ENCODE assay signal across 10 cellular contexts in genomic region chr15:30598953-30599352, GRCh38. TPM values are rescaled to one million over a fixed set of nuclear protein-coding genes. Genes with fewer than 3 reads are reported as not detected.
DNase-seq lines count a peak whose midpoint lies in the region; ATAC-seq, FAIRE-seq and TF ChIP-seq lines count a peak whose summit lies in the region.
"Not testable (repeated sequence)": the region's sequence is repeated elsewhere in the genome, so short reads cannot be mapped to it uniquely, and the experiment has no call there.
"Had no signal": no experiment of that assay in that cellular context is flagged by ENCODE, and none has a peak within 500 bp of the region (broad histone marks: within the 10 kb centered on the region; RNA-seq: fewer than 3 reads in every experiment).

No MANE protein-coding gene starts in this region.

- not testable (repeated sequence) for ATAC-seq in lower lobe of right lung, pancreas

- POLR2A ChIA-PET in RWPE1 (lab: Yijun Ruan, JAX; ENCODE audit: low non-redundant PET) = not testable (repeated sequence)

- not testable (repeated sequence) for DNase-seq in D721Med (ENCODE audit: insufficient read length, low spot score); RWPE1 (ENCODE audit: low spot score); frontal cortex (ENCODE audit: low spot score in 2 of 2); lower lobe of right lung; pancreas; type B pancreatic cell (ENCODE audit: extremely low spot score, unreplicated experiment)
- peak; percentile 3 for DNase-seq in central memory CD4-positive, alpha-beta T cell

- not testable (repeated sequence) for H3K27ac ChIP-seq in 22Rv1, RWPE1, lower lobe of right lung, pancreas

- CTCF ChIA-PET in RWPE1 (lab: Yijun Ruan, JAX) = not testable (repeated sequence)

- H3K4me3 ChIP-seq in lower lobe of right lung, pancreas: not testable (repeated sequence)

- TF ChIP-seq CTCF in 22Rv1 (IDR thresholded peaks at IDR 0.05) = 0 out of 2 replicates have a peak, but pooled peaks have one; percentile 15
- TF ChIP-seq CTCF in D721Med (IDR thresholded peaks at IDR 0.05; ENCODE audit: insufficient read depth, missing control alignments) = peak; percentile 19
- TF ChIP-seq CTCF in RWPE1 (conservative IDR thresholded peaks at IDR 0.05; ENCODE audit: low read depth) = peak; percentile 12; the same call in 1 of the 2 replicates
- TF ChIP-seq CTCF in lower lobe of right lung (IDR thresholded peaks at IDR 0.05) = peak; percentile 20
- TF ChIP-seq CTCF in pancreas (IDR thresholded peaks at IDR 0.05) = peak in 1 of 4 donors; percentile 21
- TF ChIP-seq CTCF in type B pancreatic cell (conservative IDR thresholded peaks at IDR 0.05) = peak; percentile 59

- not testable (repeated sequence) for H3K4me1 Mint-ChIP-seq in type B pancreatic cell (ENCODE audit: unreplicated experiment)

- not testable (repeated sequence) for H3K27ac Mint-ChIP-seq in type B pancreatic cell

- not testable (repeated sequence) for FAIRE-seq in D721Med (lab: Jason Lieb, UNC)
- FAIRE-seq in frontal cortex (lab: Jason Lieb, UNC) (peak; percentile 51), pancreas (lab: Jason Lieb, UNC) (peak; percentile 75)

- H3K4me1 ChIP-seq in lower lobe of right lung, pancreas: not testable (repeated sequence)

- intact Hi-C loops in lower lobe of right lung (cut with DNase I); pancreas (cut with DNase I): not testable (repeated sequence)

- H3K36me3 ChIP-seq in lower lobe of right lung, pancreas: not testable (repeated sequence)

- not testable (repeated sequence) for H3K9me3 Mint-ChIP-seq in type B pancreatic cell

- not testable (repeated sequence) for H3K27me3 Mint-ChIP-seq in type B pancreatic cell

- WGBS in pancreas, 2 donors = 6 to 20% methylated on average over 2 of the region's 2 CpGs

- H3K4me3 Mint-ChIP-seq in type B pancreatic cell = not testable (repeated sequence)

- H3K9me3 ChIP-seq in lower lobe of right lung, pancreas: not testable (repeated sequence)

- H3K36me3 Mint-ChIP-seq in type B pancreatic cell = not testable (repeated sequence)

- not testable (repeated sequence) for H3K27me3 ChIP-seq in lower lobe of right lung (ENCODE audit: low read depth); pancreas

RNA-seq across cellular contexts. Expression of gene GOLGA8H, which starts 4.9 kb away (rescaled TPM):
- total RNA-seq in frontal cortex (0.41 TPM), lower lobe of right lung (0.24 TPM), pancreas (1 to 10 TPM in 3 of 6 donors, under 1 TPM in 3; 0.60 to 1.8 (median 1.0) TPM), type B pancreatic cell (ENCODE audit: low replicate concordance) (0.77 TPM in 1 of 2 replicates, not detected in the other)
- 1 to 10 TPM in 1 of 2 donors, under 1 TPM in 1; 0.33 to 1.6 TPM for polyA plus RNA-seq in pancreas
- polyA plus RNA-seq: IgD-negative memory B cell had no signal

RNA-seq across cellular contexts. Expression of gene GOLGA8Q, which starts 47.1 kb away (rescaled TPM):
- total RNA-seq in frontal cortex = not detected
- not detected for total RNA-seq in lower lobe of right lung
- under 1 TPM in 5 of 6 donors, not detected in 1; 0.51 to 0.83 (median 0.62) TPM for total RNA-seq in pancreas
- 1 to 10 TPM; 1.3 to 2.6 TPM for polyA plus RNA-seq in pancreas
- total RNA-seq in type B pancreatic cell (ENCODE audit: low replicate concordance) = 0.89 TPM in 1 of 2 replicates, not detected in the other
- total RNA-seq: GM23338 had no signal
- polyA plus RNA-seq: GM23338 had no signal
